Comparison of ENCODE assay signal across 1 cellular context in genomic region chr7:25575634-25576033, GRCh38.
TF ChIP-seq lines count a peak whose summit lies in the region.

No MANE protein-coding gene starts in this region.

TF ChIP-seq in GM23338, 12 proteins besides CTCF, POLR2A, EP300 and RAD21:
- TF ChIP-seq REST (IDR thresholded peaks at IDR 0.05; ENCODE audit: unreplicated experiment) = no peak
- TF ChIP-seq CREB1 (CRISPR knock-in tag; IDR thresholded peaks at IDR 0.05; ENCODE audit: low read depth) = no peak
- no peak for TF ChIP-seq ZNF331 (CRISPR knock-in tag; IDR thresholded peaks at IDR 0.05; ENCODE audit: low read depth)
- no peak for TF ChIP-seq ETS1 (IDR thresholded peaks at IDR 0.05)
- no peak for TF ChIP-seq EZH2 (IDR thresholded peaks at IDR 0.05; ENCODE audit: low read depth, unreplicated experiment)
- no peak for TF ChIP-seq JUNB (IDR thresholded peaks at IDR 0.05; ENCODE audit: unreplicated experiment)
- TF ChIP-seq NANOG (IDR thresholded peaks at IDR 0.05; ENCODE audit: borderline replicate concordance) = no peak
